1 cellular context compared by ENCODE assay signal in genomic region chr13:110121312-110122083, GRCh38.
TF ChIP-seq lines count a peak whose summit lies in the region.

No MANE protein-coding gene starts in this region.

TF ChIP-seq in GM12878, 131 proteins besides CTCF, POLR2A, EP300 and RAD21 (continued from another document):
- peak; percentile 10 for TF ChIP-seq RELA (IDR thresholded peaks at IDR 0.05; ENCODE audit: borderline replicate concordance, partially characterized antibody)
- 0 out of 2 replicates have a peak, but pooled peaks have one; percentile 33 for TF ChIP-seq GATAD2B (conservative IDR thresholded peaks at IDR 0.05; ENCODE audit: low read depth)
- TF ChIP-seq MEF2A (IDR thresholded peaks at IDR 0.05; ENCODE audit: insufficient read depth, low read depth, low read length), result peak; percentile 68; the same call in 1 of the 2 replicates
- no peak for TF ChIP-seq YY1 (IDR thresholded peaks at IDR 0.05; ENCODE audit: low read depth, low read length)
- TF ChIP-seq SPI1 (IDR thresholded peaks at IDR 0.05; ENCODE audit: borderline replicate concordance, insufficient read depth, low read depth, low read length), result no peak
- TF ChIP-seq RAD51 (IDR thresholded peaks at IDR 0.05), result no peak
- no peak for TF ChIP-seq FOS (IDR thresholded peaks at IDR 0.05; ENCODE audit: borderline replicate concordance, extremely low read depth, insufficient read length)
- 0 out of 2 replicates have a peak, but pooled peaks have one; percentile 23 for TF ChIP-seq CHD2 (IDR thresholded peaks at IDR 0.05; ENCODE audit: borderline replicate concordance, low read depth, low read length)
- 0 out of 2 replicates have a peak, but pooled peaks have one; percentile 43 for TF ChIP-seq DPF2 (IDR thresholded peaks at IDR 0.05)
- TF ChIP-seq EGR1 (IDR thresholded peaks at IDR 0.05; ENCODE audit: borderline replicate concordance in 1 of 2, low read depth in 2 of 2, low read length in 2 of 2), result no peak
TF ChIP-seq in GM12878: peak in this region for 25.
